6 cellular contexts compared by ENCODE assay signal in the genomic region with DNA sequence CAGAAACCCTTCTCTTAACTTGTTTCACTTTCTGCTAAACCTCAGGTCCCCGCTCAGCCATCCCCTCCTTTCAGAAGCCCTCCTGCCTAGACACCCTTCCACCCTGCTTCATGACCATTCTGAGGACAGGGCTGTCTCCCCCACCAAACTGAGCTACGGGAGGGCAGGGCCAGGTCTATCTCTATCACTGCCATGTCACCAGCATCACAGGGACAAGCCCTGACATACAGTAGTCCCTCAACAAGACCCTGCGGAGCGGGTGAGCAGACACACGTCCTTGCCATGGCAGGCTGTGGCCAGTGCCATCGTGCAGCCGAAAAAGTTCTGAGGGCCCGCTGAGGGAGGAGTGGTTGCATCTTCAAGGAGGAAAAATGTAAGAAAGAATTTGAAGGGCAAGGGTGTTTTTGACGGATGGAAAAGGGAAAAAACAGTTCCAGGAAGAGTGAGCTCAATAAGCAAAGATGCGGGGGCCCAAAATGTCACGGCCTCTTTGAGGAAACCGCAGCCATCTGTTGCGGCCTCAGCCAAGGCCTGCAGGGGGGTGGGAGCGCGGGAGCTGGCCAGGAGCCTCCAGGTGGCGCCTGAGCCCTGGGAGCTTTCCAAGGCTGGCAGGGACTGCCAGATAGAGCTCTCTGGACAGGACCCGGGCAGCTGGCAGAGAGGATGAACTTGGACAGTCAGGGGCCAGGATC. TPM values are rescaled to one million over a fixed set of nuclear protein-coding genes. Genes with fewer than 3 reads are reported as not detected.
DNase-seq lines count a peak whose midpoint lies in the region; ATAC-seq and TF ChIP-seq lines count a peak whose summit lies in the region.

No MANE protein-coding gene starts in this region.

- H3K27ac ChIP-seq in psoas muscle, result no peak overlapping the region

- TF ChIP-seq CTCF in psoas muscle (IDR thresholded peaks at IDR 0.05), result peak; percentile 13

- ATAC-seq in psoas muscle (peak in 3 of 4 donors; percentile 30 to 56 (median 47)), GM21717 (IDR thresholded peaks at IDR 0.05; ENCODE audit: unreplicated experiment) (no peak)

- intact Hi-C loops in psoas muscle (cut with DNase I), result no loop called here

- H3K4me1 ChIP-seq in psoas muscle, result peaks cover 17% of the 10 kb centered on the region

- H3K4me3 ChIP-seq in psoas muscle, result no peak overlapping the region

- no peaks in the 10 kb centered on the region for H3K36me3 ChIP-seq in psoas muscle (ENCODE audit: insufficient read depth in 1 of 2, low read depth in 1 of 2)

- no peaks in the 10 kb centered on the region for H3K9me3 ChIP-seq in psoas muscle

- peak; percentile 72 for DNase-seq in H4 (ENCODE audit: low spot score)
- peak; percentile 96 for DNase-seq in NCI-H82 (lab: John Stamatoyannopoulos, UW)
- peak; percentile 71 for DNase-seq in cerebellar cortex (ENCODE audit: low spot score)
- peak in 1 of 2 donors; percentile 45 for DNase-seq in psoas muscle
- DNase-seq in inferior parietal cortex (ENCODE audit: extremely low spot score), result no peak

- peaks cover 0 to 6% (median 0%) of the 10 kb centered on the region in 3 donors for H3K27me3 ChIP-seq in psoas muscle (ENCODE audit: insufficient read depth in 3 of 3, low read length in 2 of 3)

- WGBS in psoas muscle, 3 donors, result 21 to 29% (median 22%) methylated on average over 17 of the region's 17 CpGs

RNA-seq across cellular contexts. Expression of gene PTGIR, which starts 8.1 kb away (rescaled TPM):
- 0.06 and 0.08 TPM in 2 replicates for total RNA-seq in H4 (2014; rRNA removed; shearing (Covaris generic))
- total RNA-seq in psoas muscle, result 1 to 10 TPM in 3 of 4 donors, under 1 TPM in 1; 0.82 to 7.0 (median 2.3) TPM
- polyA plus RNA-seq in psoas muscle, result 1 to 10 TPM in 1 of 3 donors, under 1 TPM in 2; 0.74 to 1.2 (median 0.75) TPM

RNA-seq across cellular contexts. Expression of gene CALM3, which starts 15.6 kb away (rescaled TPM):
- 166 TPM in 2 replicates for total RNA-seq in H4 (2014; rRNA removed; shearing (Covaris generic))
- total RNA-seq in psoas muscle, result 100 to 1,000 TPM; 142 to 192 (median 175) TPM
- polyA plus RNA-seq in psoas muscle, result 100 to 1,000 TPM; 120 to 145 (median 124) TPM

RNA-seq across cellular contexts. Expression of gene GNG8, which starts 19.2 kb away (rescaled TPM):
- not detected in 2 replicates for total RNA-seq in H4 (2014; rRNA removed; shearing (Covaris generic))
- not detected for total RNA-seq in psoas muscle
- polyA plus RNA-seq in psoas muscle, result not detected

RNA-seq across cellular contexts. Expression of gene DACT3, which starts 44.2 kb away (rescaled TPM):
- 0.56 and 0.78 TPM in 2 replicates for total RNA-seq in H4 (2014; rRNA removed; shearing (Covaris generic))
- total RNA-seq in psoas muscle, result 1 to 10 TPM in 3 of 4 donors, under 1 TPM in 1; 0.76 to 1.6 (median 1.1) TPM
- polyA plus RNA-seq in psoas muscle, result under 1 TPM; 0.44 to 0.66 (median 0.53) TPM
